In the genomic region with DNA sequence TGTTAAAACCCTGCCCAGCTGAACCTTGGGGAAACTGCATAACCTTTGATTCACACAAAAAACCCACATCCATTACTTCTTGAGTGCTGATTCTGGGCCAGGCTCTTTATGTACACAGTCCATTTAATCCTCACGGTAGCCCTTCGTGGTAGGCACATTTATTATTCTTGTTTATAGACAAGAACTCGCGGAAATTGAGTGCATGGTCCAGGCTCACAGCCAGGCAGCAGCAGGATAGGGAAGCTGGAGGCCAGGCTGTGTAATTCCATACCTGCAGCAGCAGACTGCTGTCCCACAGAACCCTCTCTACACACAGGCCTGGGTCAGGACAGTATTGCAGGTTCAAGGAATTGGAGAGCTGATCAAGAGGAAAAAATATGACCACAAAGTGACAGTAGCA, we compare ENCODE assay signal across 1 cellular context.
TF ChIP-seq lines count a peak whose summit lies in the region.

No MANE protein-coding gene starts in this region.

TF ChIP-seq in H1, 55 proteins besides CTCF, POLR2A, EP300 and RAD21:
- TF ChIP-seq SP2 (IDR thresholded peaks at IDR 0.05; ENCODE audit: low read length) (no peak), CHD1 (IDR thresholded peaks at IDR 0.05; ENCODE audit: low read depth, low read length) (no peak), CEBPB (IDR thresholded peaks at IDR 0.05; ENCODE audit: low read depth, low read length) (no peak), POU5F1 (IDR thresholded peaks at IDR 0.05; ENCODE audit: low read depth, low read length) (no peak), HDAC2 (IDR thresholded peaks at IDR 0.05; ENCODE audit: borderline replicate concordance in 1 of 2, low read depth in 2 of 2, low read length in 2 of 2) (no peak), NANOG (IDR thresholded peaks at IDR 0.05; ENCODE audit: insufficient read depth, low read depth, low read length, poor library complexity, severe bottlenecking) (no peak), ZNF274 (IDR thresholded peaks at IDR 0.05; ENCODE audit: borderline replicate concordance, extremely low read depth, low read length) (no peak), NRF1 (IDR thresholded peaks at IDR 0.05; ENCODE audit: low read depth, low read length) (no peak), SIRT6 (IDR thresholded peaks at IDR 0.05; ENCODE audit: low read length) (no peak), KDM5A (IDR thresholded peaks at IDR 0.05; ENCODE audit: low read length) (no peak), CHD2 (IDR thresholded peaks at IDR 0.05; ENCODE audit: low read length) (no peak), BACH1 (IDR thresholded peaks at IDR 0.05; ENCODE audit: low read length) (no peak)
